In the genomic region with DNA sequence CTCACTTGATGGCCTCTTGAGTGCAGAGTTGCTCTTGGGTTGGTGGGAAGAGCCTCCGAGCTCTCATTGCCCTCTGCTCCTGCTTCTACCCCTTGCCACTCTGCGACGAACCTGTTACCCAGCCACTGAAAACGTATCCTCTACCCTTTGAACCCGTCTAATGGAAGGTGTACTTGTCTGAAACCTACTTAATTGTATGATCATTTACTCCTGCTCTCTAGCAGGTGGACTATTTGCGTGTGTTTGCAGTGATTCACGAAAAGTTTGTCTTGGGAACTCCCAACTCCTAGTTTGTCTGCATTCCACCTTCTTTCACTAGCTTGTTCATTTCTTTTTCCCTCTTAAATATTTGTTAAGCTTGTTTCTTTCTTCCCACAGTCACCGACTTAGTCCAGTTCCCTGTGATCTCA, we compare ENCODE assay signal across 8 cellular contexts. TPM values are rescaled to one million over a fixed set of nuclear protein-coding genes. Genes with fewer than 3 reads are reported as not detected.
DNase-seq lines count a peak whose midpoint lies in the region; ATAC-seq and TF ChIP-seq lines count a peak whose summit lies in the region.

No MANE protein-coding gene starts in this region.

- peak; percentile 54 to 63 for DNase-seq in NOMO-1 (lab: John Stamatoyannopoulos, UW; ENCODE audit: unreplicated experiment in 2 of 2)
- no peak for DNase-seq in NOMO-1 treated with dmso at 0.1 percent for 144 hours (lab: John Stamatoyannopoulos, UW; ENCODE audit: unreplicated experiment)
- DNase-seq in tibial artery: no peak
- DNase-seq in OCI-M2 (lab: John Stamatoyannopoulos, UW; ENCODE audit: unreplicated experiment): no peak
- no peak for DNase-seq in AG08395 (ENCODE audit: low spot score)

- H3K9ac ChIP-seq in liver (ENCODE audit: low read depth in 1 of 2, low read length in 2 of 2): peak overlapping the region; percentile 36 to 73

- H3K36me3 Mint-ChIP-seq in brain: peaks cover 48% of the 10 kb centered on the region

- peak; percentile 0 for ATAC-seq in HG03571 (IDR thresholded peaks at IDR 0.05; ENCODE audit: unreplicated experiment)

- WGBS in liver: 7% methylated on average over 8 of the region's 8 CpGs

- H3K4me3 Mint-ChIP-seq in brain: peak overlapping the region; percentile 94 to 97 (median 94)

- intact Hi-C loops in tibial artery (cut with DNase I; ENCODE audit: low total_unique reads): no loop called here

- peak overlapping the region; percentile 73 to 88 (median 86) for H3K4me3 ChIP-seq in liver (ENCODE audit: low read depth in 1 of 3, low read length in 3 of 3)
- H3K4me3 ChIP-seq in tibial artery: peak overlapping the region; percentile 64 to 70

- H3K36me3 ChIP-seq in liver (ENCODE audit: control insufficient read depth in 4 of 4, insufficient read depth in 3 of 4, low read depth in 1 of 4, low read length in 3 of 4): peaks cover 3 to 20% (median 8%) of the 10 kb centered on the region in 4 donors
- peaks cover 3 to 23% (median 20%) of the 10 kb centered on the region in 3 donors for H3K36me3 ChIP-seq in tibial artery

- H3K4me1 ChIP-seq in liver (ENCODE audit: control insufficient read depth in 4 of 4, insufficient read depth in 4 of 4, low read length in 3 of 4) (peaks cover 1 to 43% (median 36%) of the 10 kb centered on the region in 4 donors), tibial artery (peaks cover 0 to 41% (median 10%) of the 10 kb centered on the region in 4 donors)

- no peaks in the 10 kb centered on the region for H3K9me3 ChIP-seq in liver (ENCODE audit: control insufficient read depth in 4 of 4, low read length in 3 of 4)
- H3K9me3 ChIP-seq in tibial artery: no peaks in the 10 kb centered on the region

- peaks cover 6 to 8% (median 6%) of the 10 kb centered on the region in 5 experiments for H3K9me3 Mint-ChIP-seq in brain

- no peak for TF ChIP-seq RAD21 in liver (IDR thresholded peaks at IDR 0.05)

- H3K27me3 ChIP-seq in liver (ENCODE audit: control insufficient read depth in 4 of 4, insufficient read depth in 4 of 4, low read length in 3 of 4) (no peaks in the 10 kb centered on the region), tibial artery (no peaks in the 10 kb centered on the region)

- H3K27ac ChIP-seq in liver (ENCODE audit: low read depth in 1 of 2, low read length in 2 of 2): peak overlapping the region; percentile 55 to 70
- H3K27ac ChIP-seq in tibial artery: peak overlapping the region; percentile 78 to 82

- TF ChIP-seq CTCF in brain (conservative IDR thresholded peaks at IDR 0.05) (no peak), liver (IDR thresholded peaks at IDR 0.05; ENCODE audit: low read depth, low read length, missing input control) (no peak), tibial artery (IDR thresholded peaks at IDR 0.05) (no peak)

- H3K27me3 Mint-ChIP-seq in brain: peaks cover 8% of the 10 kb centered on the region

- peaks cover 54% of the 10 kb centered on the region for H3K4me1 Mint-ChIP-seq in brain

- H3K27ac Mint-ChIP-seq in brain: peak overlapping the region; percentile 86 to 99 (median 97)

TF ChIP-seq in liver, 16 proteins besides CTCF, POLR2A, EP300 and RAD21:
- TF ChIP-seq HNF4A (conservative IDR thresholded peaks at IDR 0.05) (no peak), GABPA (IDR thresholded peaks at IDR 0.05 in 1 of 2, conservative IDR thresholded peaks at IDR 0.05 in 1 of 2) (peak in 1 of 2 donors; percentile 1)
TF ChIP-seq in liver: peak in this region for 1.

RNA-seq across cellular contexts. Expression of a gene that starts 0.5 kb away (rescaled TPM):
- polyA plus RNA-seq in brain (ENCODE audit: insufficient read depth, low read depth, low replicate concordance) (2.0 TPM), liver (10 to 100 TPM; 10.6 to 23.4 TPM)
- 10 to 100 TPM; 42.5 to 45.1 TPM for total RNA-seq in liver

Comparison
In these comparisons a context has a peak if more than half of its experiments do, and no peak if none do; other contexts are left out.
1. DNase-seq: peak in NOMO-1 (2 of 2); none in NOMO-1 treated with dmso at 0.1 percent for 144 hours (single experiment), tibial artery (0 of 2), OCI-M2 (single experiment) and AG08395 (single experiment).